ENCODE assay signal across 1 cellular context in genomic region chr1:51574796-51575195, GRCh38.
TF ChIP-seq lines count a peak whose summit lies in the region.

No MANE protein-coding gene starts in this region.

TF ChIP-seq in HepG2, 621 proteins besides CTCF, POLR2A, EP300 and RAD21 (continued from another document):
- TF ChIP-seq, protein P1, sequence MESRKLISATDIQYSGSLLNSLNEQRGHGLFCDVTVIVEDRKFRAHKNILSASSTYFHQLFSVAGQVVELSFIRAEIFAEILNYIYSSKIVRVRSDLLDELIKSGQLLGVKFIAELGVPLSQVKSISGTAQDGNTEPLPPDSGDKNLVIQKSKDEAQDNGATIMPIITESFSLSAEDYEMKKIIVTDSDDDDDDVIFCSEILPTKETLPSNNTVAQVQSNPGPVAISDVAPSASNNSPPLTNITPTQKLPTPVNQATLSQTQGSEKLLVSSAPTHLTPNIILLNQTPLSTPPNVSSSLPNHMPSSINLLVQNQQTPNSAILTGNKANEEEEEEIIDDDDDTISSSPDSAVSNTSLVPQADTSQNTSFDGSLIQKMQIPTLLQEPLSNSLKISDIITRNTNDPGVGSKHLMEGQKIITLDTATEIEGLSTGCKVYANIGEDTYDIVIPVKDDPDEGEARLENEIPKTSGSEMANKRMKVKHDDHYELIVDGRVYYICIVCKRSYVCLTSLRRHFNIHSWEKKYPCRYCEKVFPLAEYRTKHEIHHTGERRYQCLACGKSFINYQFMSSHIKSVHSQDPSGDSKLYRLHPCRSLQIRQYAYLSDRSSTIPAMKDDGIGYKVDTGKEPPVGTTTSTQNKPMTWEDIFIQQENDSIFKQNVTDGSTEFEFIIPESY (CRISPR knock-in tag; IDR thresholded peaks at IDR 0.05), result no peak
- TF ChIP-seq CENPBD1 (CRISPR knock-in tag; IDR thresholded peaks at IDR 0.05; ENCODE audit: borderline replicate concordance, low read depth) (no peak), ZNF138 (CRISPR knock-in tag; IDR thresholded peaks at IDR 0.05; ENCODE audit: low read depth) (no peak), NR1H2 (CRISPR knock-in tag; IDR thresholded peaks at IDR 0.05; ENCODE audit: borderline replicate concordance, low read depth) (no peak), CCDC6 (CRISPR knock-in tag; IDR thresholded peaks at IDR 0.05) (no peak), ZNF850 (CRISPR knock-in tag; conservative IDR thresholded peaks at IDR 0.05) (no peak), ZNF597 (CRISPR knock-in tag; IDR thresholded peaks at IDR 0.05) (no peak), AKAP8 (CRISPR knock-in tag; IDR thresholded peaks at IDR 0.05) (no peak), PCBP1 (IDR thresholded peaks at IDR 0.05; ENCODE audit: borderline replicate concordance, low read depth, low read length) (no peak), GATAD2A (CRISPR knock-in tag; IDR thresholded peaks at IDR 0.05) (no peak), SOX5 (CRISPR knock-in tag; IDR thresholded peaks at IDR 0.05; ENCODE audit: borderline replicate concordance) (no peak), HMGA1 (CRISPR knock-in tag; conservative IDR thresholded peaks at IDR 0.05) (no peak), ZMAT5 (CRISPR knock-in tag; IDR thresholded peaks at IDR 0.05; ENCODE audit: borderline replicate concordance, low read depth) (no peak), SPEN (CRISPR knock-in tag; IDR thresholded peaks at IDR 0.05; ENCODE audit: low read depth) (no peak), CBX1 (IDR thresholded peaks at IDR 0.05; ENCODE audit: low read depth) (no peak)
- TF ChIP-seq, protein P2, sequence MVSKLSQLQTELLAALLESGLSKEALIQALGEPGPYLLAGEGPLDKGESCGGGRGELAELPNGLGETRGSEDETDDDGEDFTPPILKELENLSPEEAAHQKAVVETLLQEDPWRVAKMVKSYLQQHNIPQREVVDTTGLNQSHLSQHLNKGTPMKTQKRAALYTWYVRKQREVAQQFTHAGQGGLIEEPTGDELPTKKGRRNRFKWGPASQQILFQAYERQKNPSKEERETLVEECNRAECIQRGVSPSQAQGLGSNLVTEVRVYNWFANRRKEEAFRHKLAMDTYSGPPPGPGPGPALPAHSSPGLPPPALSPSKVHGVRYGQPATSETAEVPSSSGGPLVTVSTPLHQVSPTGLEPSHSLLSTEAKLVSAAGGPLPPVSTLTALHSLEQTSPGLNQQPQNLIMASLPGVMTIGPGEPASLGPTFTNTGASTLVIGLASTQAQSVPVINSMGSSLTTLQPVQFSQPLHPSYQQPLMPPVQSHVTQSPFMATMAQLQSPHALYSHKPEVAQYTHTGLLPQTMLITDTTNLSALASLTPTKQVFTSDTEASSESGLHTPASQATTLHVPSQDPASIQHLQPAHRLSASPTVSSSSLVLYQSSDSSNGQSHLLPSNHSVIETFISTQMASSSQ (IDR thresholded peaks at IDR 0.05; ENCODE audit: low read depth), result no peak
- TF ChIP-seq, protein P2 (CRISPR knock-in tag; IDR thresholded peaks at IDR 0.05; ENCODE audit: borderline replicate concordance), result no peak
- TF ChIP-seq, protein P3, sequence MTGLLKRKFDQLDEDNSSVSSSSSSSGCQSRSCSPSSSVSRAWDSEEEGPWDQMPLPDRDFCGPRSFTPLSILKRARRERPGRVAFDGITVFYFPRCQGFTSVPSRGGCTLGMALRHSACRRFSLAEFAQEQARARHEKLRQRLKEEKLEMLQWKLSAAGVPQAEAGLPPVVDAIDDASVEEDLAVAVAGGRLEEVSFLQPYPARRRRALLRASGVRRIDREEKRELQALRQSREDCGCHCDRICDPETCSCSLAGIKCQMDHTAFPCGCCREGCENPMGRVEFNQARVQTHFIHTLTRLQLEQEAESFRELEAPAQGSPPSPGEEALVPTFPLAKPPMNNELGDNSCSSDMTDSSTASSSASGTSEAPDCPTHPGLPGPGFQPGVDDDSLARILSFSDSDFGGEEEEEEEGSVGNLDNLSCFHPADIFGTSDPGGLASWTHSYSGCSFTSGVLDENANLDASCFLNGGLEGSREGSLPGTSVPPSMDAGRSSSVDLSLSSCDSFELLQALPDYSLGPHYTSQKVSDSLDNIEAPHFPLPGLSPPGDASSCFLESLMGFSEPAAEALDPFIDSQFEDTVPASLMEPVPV (CRISPR knock-in tag; IDR thresholded peaks at IDR 0.05), result no peak
- TF ChIP-seq, protein P4, sequence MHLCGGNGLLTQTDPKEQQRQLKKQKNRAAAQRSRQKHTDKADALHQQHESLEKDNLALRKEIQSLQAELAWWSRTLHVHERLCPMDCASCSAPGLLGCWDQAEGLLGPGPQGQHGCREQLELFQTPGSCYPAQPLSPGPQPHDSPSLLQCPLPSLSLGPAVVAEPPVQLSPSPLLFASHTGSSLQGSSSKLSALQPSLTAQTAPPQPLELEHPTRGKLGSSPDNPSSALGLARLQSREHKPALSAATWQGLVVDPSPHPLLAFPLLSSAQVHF (CRISPR knock-in tag; IDR thresholded peaks at IDR 0.05), result no peak
